In genomic region chr18:68714707-68715496, GRCh38 we compare ENCODE assay signal across 1 cellular context.
A peak's percentile ranks its signal among the peaks of the same experiment; 100 is the strongest.
TF ChIP-seq lines count a peak whose summit lies in the region.

A gene with protein sequence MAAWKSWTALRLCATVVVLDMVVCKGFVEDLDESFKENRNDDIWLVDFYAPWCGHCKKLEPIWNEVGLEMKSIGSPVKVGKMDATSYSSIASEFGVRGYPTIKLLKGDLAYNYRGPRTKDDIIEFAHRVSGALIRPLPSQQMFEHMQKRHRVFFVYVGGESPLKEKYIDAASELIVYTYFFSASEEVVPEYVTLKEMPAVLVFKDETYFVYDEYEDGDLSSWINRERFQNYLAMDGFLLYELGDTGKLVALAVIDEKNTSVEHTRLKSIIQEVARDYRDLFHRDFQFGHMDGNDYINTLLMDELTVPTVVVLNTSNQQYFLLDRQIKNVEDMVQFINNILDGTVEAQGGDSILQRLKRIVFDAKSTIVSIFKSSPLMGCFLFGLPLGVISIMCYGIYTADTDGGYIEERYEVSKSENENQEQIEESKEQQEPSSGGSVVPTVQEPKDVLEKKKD (minus strand): TSS chr18:68715108. CDS start chr18:68714981, 127 bp downstream.

TF ChIP-seq in HepG2, 621 proteins besides CTCF, POLR2A, EP300 and RAD21 (continued from another document and continues in another):
- TF ChIP-seq ZKSCAN5 (CRISPR knock-in tag; IDR thresholded peaks at IDR 0.05) (no peak), KAT7 (CRISPR knock-in tag; IDR thresholded peaks at IDR 0.05; ENCODE audit: borderline replicate concordance) (peak; percentile 81), ZNF333 (CRISPR knock-in tag; IDR thresholded peaks at IDR 0.05; ENCODE audit: borderline replicate concordance) (peak; percentile 80), ZHX2 (IDR thresholded peaks at IDR 0.05; ENCODE audit: low read depth) (no peak), ZHX2 (CRISPR knock-in tag; IDR thresholded peaks at IDR 0.05; ENCODE audit: borderline replicate concordance) (peak; percentile 93), DZIP1 (CRISPR knock-in tag; IDR thresholded peaks at IDR 0.05) (no peak; the same call in 1 of the 2 replicates), FOSL1 (CRISPR knock-in tag; IDR thresholded peaks at IDR 0.05; ENCODE audit: borderline replicate concordance) (0 out of 2 replicates have a peak, but pooled peaks have one; percentile 16), ZNF18 (CRISPR knock-in tag; IDR thresholded peaks at IDR 0.05; ENCODE audit: insufficient replicate concordance) (peak; percentile 95), HDAC6 (IDR thresholded peaks at IDR 0.05; ENCODE audit: low read depth, low read length) (no peak), ZNF329 (CRISPR knock-in tag; IDR thresholded peaks at IDR 0.05; ENCODE audit: low read depth) (peak; percentile 52; the same call in 1 of the 2 replicates), ZNF441 (CRISPR knock-in tag; IDR thresholded peaks at IDR 0.05; ENCODE audit: borderline replicate concordance) (peak; percentile 95), MZF1 (CRISPR knock-in tag; IDR thresholded peaks at IDR 0.05; ENCODE audit: borderline replicate concordance) (no peak; the same call in 1 of the 2 replicates), HMG20B (CRISPR knock-in tag; conservative IDR thresholded peaks at IDR 0.05) (no peak), ZNF260 (CRISPR knock-in tag; IDR thresholded peaks at IDR 0.05; ENCODE audit: borderline replicate concordance, low read depth) (no peak), POGZ (CRISPR knock-in tag; IDR thresholded peaks at IDR 0.05) (peak; percentile 93), SPEN (CRISPR knock-in tag; IDR thresholded peaks at IDR 0.05; ENCODE audit: low read depth) (peak; percentile 96), ZNF768 (CRISPR knock-in tag; IDR thresholded peaks at IDR 0.05) (peak; percentile 73; the same call in 1 of the 2 replicates), PTBP1 (IDR thresholded peaks at IDR 0.05; ENCODE audit: low read depth, low read length, poor library complexity, severe bottlenecking) (no peak), CEBPG (CRISPR knock-in tag; IDR thresholded peaks at IDR 0.05) (no peak), ONECUT2 (CRISPR knock-in tag; IDR thresholded peaks at IDR 0.05) (0 out of 2 replicates have a peak, but pooled peaks have one; percentile 46), FIP1L1 (IDR thresholded peaks at IDR 0.05; ENCODE audit: borderline replicate concordance, insufficient read depth, low read depth, low read length) (0 out of 2 replicates have a peak, but pooled peaks have one; percentile 80), AHDC1 (CRISPR knock-in tag; IDR thresholded peaks at IDR 0.05; ENCODE audit: borderline replicate concordance) (peak; percentile 54; the same call in 1 of the 2 replicates), GTF2F1 (IDR thresholded peaks at IDR 0.05; ENCODE audit: low read length) (no peak), DNMT1 (CRISPR knock-in tag; IDR thresholded peaks at IDR 0.05) (peak; percentile 45; the same call in 1 of the 2 replicates), SOX6 (IDR thresholded peaks at IDR 0.05) (no peak), SOX6 (CRISPR knock-in tag; IDR thresholded peaks at IDR 0.05) (peak; percentile 62), ZNF790 (CRISPR knock-in tag; IDR thresholded peaks at IDR 0.05; ENCODE audit: borderline replicate concordance) (peak; percentile 80; the same call in 1 of the 2 replicates)
- TF ChIP-seq, protein P1, sequence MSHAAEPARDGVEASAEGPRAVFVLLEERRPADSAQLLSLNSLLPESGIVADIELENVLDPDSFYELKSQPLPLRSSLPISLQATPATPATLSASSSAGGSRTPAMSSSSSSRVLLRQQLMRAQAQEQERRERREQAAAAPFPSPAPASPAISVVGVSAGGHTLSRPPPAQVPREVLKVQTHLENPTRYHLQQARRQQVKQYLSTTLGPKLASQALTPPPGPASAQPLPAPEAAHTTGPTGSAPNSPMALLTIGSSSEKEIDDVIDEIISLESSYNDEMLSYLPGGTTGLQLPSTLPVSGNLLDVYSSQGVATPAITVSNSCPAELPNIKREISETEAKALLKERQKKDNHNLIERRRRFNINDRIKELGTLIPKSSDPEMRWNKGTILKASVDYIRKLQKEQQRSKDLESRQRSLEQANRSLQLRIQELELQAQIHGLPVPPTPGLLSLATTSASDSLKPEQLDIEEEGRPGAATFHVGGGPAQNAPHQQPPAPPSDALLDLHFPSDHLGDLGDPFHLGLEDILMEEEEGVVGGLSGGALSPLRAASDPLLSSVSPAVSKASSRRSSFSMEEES (CRISPR knock-in tag; IDR thresholded peaks at IDR 0.05), result peak; percentile 89
- TF ChIP-seq, protein P2, sequence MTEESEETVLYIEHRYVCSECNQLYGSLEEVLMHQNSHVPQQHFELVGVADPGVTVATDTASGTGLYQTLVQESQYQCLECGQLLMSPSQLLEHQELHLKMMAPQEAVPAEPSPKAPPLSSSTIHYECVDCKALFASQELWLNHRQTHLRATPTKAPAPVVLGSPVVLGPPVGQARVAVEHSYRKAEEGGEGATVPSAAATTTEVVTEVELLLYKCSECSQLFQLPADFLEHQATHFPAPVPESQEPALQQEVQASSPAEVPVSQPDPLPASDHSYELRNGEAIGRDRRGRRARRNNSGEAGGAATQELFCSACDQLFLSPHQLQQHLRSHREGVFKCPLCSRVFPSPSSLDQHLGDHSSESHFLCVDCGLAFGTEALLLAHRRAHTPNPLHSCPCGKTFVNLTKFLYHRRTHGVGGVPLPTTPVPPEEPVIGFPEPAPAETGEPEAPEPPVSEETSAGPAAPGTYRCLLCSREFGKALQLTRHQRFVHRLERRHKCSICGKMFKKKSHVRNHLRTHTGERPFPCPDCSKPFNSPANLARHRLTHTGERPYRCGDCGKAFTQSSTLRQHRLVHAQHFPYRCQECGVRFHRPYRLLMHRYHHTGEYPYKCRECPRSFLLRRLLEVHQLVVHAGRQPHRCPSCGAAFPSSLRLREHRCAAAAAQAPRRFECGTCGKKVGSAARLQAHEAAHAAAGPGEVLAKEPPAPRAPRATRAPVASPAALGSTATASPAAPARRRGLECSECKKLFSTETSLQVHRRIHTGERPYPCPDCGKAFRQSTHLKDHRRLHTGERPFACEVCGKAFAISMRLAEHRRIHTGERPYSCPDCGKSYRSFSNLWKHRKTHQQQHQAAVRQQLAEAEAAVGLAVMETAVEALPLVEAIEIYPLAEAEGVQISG (CRISPR knock-in tag; IDR thresholded peaks at IDR 0.05), result peak; percentile 88
- TF ChIP-seq, protein P3, sequence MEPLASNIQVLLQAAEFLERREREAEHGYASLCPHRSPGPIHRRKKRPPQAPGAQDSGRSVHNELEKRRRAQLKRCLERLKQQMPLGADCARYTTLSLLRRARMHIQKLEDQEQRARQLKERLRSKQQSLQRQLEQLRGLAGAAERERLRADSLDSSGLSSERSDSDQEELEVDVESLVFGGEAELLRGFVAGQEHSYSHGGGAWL (CRISPR knock-in tag; IDR thresholded peaks at IDR 0.05), result peak; percentile 95
